ENCODE assay signal across 18 cellular contexts in genomic region chr3:34206996-34207395, GRCh38.
A peak's percentile ranks its signal among the peaks of the same experiment; 100 is the strongest.
DNase-seq lines count a peak whose midpoint lies in the region; ATAC-seq and TF ChIP-seq lines count a peak whose summit lies in the region.
"Had no signal": no experiment of that assay in that cellular context is flagged by ENCODE, and none has a peak within 500 bp of the region (broad histone marks: within the 10 kb centered on the region; RNA-seq: fewer than 3 reads in every experiment).

No MANE protein-coding gene starts in this region.

- DNase-seq in Caki2 (ENCODE audit: low read depth) = peak; percentile 78
- peak; percentile 80 for DNase-seq in astrocyte of the hippocampus (ENCODE audit: low read depth, low spot score)
- peak; percentile 24 to 53 for DNase-seq in foreskin fibroblast
- DNase-seq in osteoblast (ENCODE audit: insufficient read length, low spot score, missing footprints) = peak; percentile 45
- no peak for DNase-seq in left ventricle myocardium superior
- no peak for DNase-seq in effector CD8-positive, alpha-beta T cell (lab: John Stamatoyannopoulos, UW)
- no peak for DNase-seq in CD8-positive, alpha-beta memory T cell
- DNase-seq in substantia nigra (lab: John Stamatoyannopoulos, UW) = no peak
- DNase-seq: activated CD4-positive, alpha-beta T cell treated with anti-CD3 and anti-CD28 coated beads for 48 hours; activated naive CD4-positive, alpha-beta T cell; endodermal cell; mucosa of descending colon; NCI-H2081 treated with DMSO at 0.1 percent for 48 hours; NCI-H526; PC-3; stimulated activated naive CD8-positive, alpha-beta T cell treated with anti-CD3 and anti-CD28 coated beads, Interleukin-15, Interleukin-2, amounts not matched to agents 100 U/mL and 50 U/mL, for 24 hours; T1000; upper lobe of right lung had no signal

- H3K9me3 ChIP-seq in osteoblast (ENCODE audit: low read depth, low read length) = no peaks in the 10 kb centered on the region
- H3K9me3 ChIP-seq in CD8-positive, alpha-beta memory T cell (ENCODE audit: low read length) = no peaks in the 10 kb centered on the region
- H3K9me3 ChIP-seq: mucosa of descending colon, upper lobe of right lung had no signal

- no peaks in the 10 kb centered on the region for H3K36me3 ChIP-seq in osteoblast (ENCODE audit: insufficient read depth, low read length)
- H3K36me3 ChIP-seq in CD8-positive, alpha-beta memory T cell (ENCODE audit: insufficient read depth, low read length) = no peaks in the 10 kb centered on the region
- H3K36me3 ChIP-seq: upper lobe of right lung had no signal

- no peaks in the 10 kb centered on the region for H3K4me1 ChIP-seq in osteoblast (ENCODE audit: insufficient read depth, low read length)
- H3K4me1 ChIP-seq in CD8-positive, alpha-beta memory T cell (ENCODE audit: insufficient read depth, low read length) = no peaks in the 10 kb centered on the region
- H3K4me1 ChIP-seq: upper lobe of right lung had no signal

- no peak overlapping the region for H2AFZ ChIP-seq in osteoblast (ENCODE audit: low read length)

- H3K36me3 Mint-ChIP-seq in CD8-positive, alpha-beta memory T cell = no peaks in the 10 kb centered on the region

- POLR2A ChIA-PET in CD8-positive, alpha-beta memory T cell (lab: Charles Lee) = no interaction called here

- no peak overlapping the region for H3K27ac Mint-ChIP-seq in CD8-positive, alpha-beta memory T cell
- H3K27ac Mint-ChIP-seq: endodermal cell had no signal

- peaks cover 0 to 5% of the 10 kb centered on the region in 2 donors for H3K27me3 Mint-ChIP-seq in CD8-positive, alpha-beta memory T cell

- no peak overlapping the region for H3K4me3 Mint-ChIP-seq in CD8-positive, alpha-beta memory T cell
- H3K4me3 Mint-ChIP-seq: endodermal cell had no signal

- in situ Hi-C loops in Caki2 (cut with HindIII; ENCODE audit: low pct_unique_long_range_greater_than_20kb, low sequenced_read_pairs) = no loop called here

- no peak overlapping the region for H3K27ac ChIP-seq in osteoblast (ENCODE audit: low read depth, low read length)
- H3K27ac ChIP-seq in CD8-positive, alpha-beta memory T cell (ENCODE audit: low read depth, low read length) = no peak overlapping the region
- H3K27ac ChIP-seq in substantia nigra (ENCODE audit: low read depth, low read length, poor library complexity, severe bottlenecking) = no peak overlapping the region
- H3K27ac ChIP-seq: upper lobe of right lung had no signal

- no peak overlapping the region for H3K4me2 ChIP-seq in osteoblast (ENCODE audit: insufficient read depth, low read length)

- no peaks in the 10 kb centered on the region for H3K4me1 Mint-ChIP-seq in CD8-positive, alpha-beta memory T cell
- H3K4me1 Mint-ChIP-seq: endodermal cell had no signal

- no peak for TF ChIP-seq CTCF in foreskin fibroblast (IDR thresholded peaks at IDR 0.05; ENCODE audit: low read depth, low read length)
- TF ChIP-seq CTCF in osteoblast (IDR thresholded peaks at IDR 0.05; ENCODE audit: extremely low read depth, low read depth, low read length) = no peak

- no peak overlapping the region for H3K4me3 ChIP-seq in foreskin fibroblast (ENCODE audit: low read depth in 1 of 2, low read length in 2 of 2)
- H3K4me3 ChIP-seq in osteoblast (ENCODE audit: insufficient read depth, low read length) = no peak overlapping the region
- H3K4me3 ChIP-seq in CD8-positive, alpha-beta memory T cell (ENCODE audit: low read length) = no peak overlapping the region
- H3K4me3 ChIP-seq: mucosa of descending colon, upper lobe of right lung had no signal

- intact Hi-C loops in left ventricle myocardium superior (cut with micrococcal nuclease) = no loop called here

- no peaks in the 10 kb centered on the region for H3K9me3 Mint-ChIP-seq in CD8-positive, alpha-beta memory T cell
- H3K9me3 Mint-ChIP-seq: endodermal cell had no signal

- no peaks in the 10 kb centered on the region for H4K20me1 ChIP-seq in osteoblast (ENCODE audit: insufficient read depth, low read length)

- CTCF ChIA-PET in CD8-positive, alpha-beta memory T cell (lab: Charles Lee) = no interaction called here

- ATAC-seq in left ventricle myocardium superior = no peak
- ATAC-seq: mucosa of descending colon; PC-3; stimulated activated naive CD8-positive, alpha-beta T cell treated with anti-CD3 and anti-CD28 coated beads, Interleukin-15, Interleukin-2, amounts not matched to agents 100 U/mL and 50 U/mL, for 24 hours; upper lobe of right lung had no signal

- no peaks in the 10 kb centered on the region for H3K27me3 ChIP-seq in osteoblast (ENCODE audit: insufficient read depth, low read length)
- H3K27me3 ChIP-seq in CD8-positive, alpha-beta memory T cell (ENCODE audit: insufficient read depth, low read length, poor library complexity, severe bottlenecking) = no peaks in the 10 kb centered on the region
- H3K27me3 ChIP-seq: upper lobe of right lung had no signal

- H3K79me2 ChIP-seq in osteoblast (ENCODE audit: insufficient read depth, low read length) = no peaks in the 10 kb centered on the region

Comparison
In these comparisons a context has a peak if more than half of its experiments do, and no peak if none do; other contexts are left out.
1. DNase-seq: peak in Caki2 (single experiment), astrocyte of the hippocampus (single experiment), foreskin fibroblast (2 of 2) and osteoblast (single experiment); none in left ventricle myocardium superior (single experiment), effector CD8-positive, alpha-beta T cell (single experiment), CD8-positive, alpha-beta memory T cell (0 of 5) and substantia nigra (0 of 49).